2 cellular contexts compared by ENCODE assay signal in the genomic region with DNA sequence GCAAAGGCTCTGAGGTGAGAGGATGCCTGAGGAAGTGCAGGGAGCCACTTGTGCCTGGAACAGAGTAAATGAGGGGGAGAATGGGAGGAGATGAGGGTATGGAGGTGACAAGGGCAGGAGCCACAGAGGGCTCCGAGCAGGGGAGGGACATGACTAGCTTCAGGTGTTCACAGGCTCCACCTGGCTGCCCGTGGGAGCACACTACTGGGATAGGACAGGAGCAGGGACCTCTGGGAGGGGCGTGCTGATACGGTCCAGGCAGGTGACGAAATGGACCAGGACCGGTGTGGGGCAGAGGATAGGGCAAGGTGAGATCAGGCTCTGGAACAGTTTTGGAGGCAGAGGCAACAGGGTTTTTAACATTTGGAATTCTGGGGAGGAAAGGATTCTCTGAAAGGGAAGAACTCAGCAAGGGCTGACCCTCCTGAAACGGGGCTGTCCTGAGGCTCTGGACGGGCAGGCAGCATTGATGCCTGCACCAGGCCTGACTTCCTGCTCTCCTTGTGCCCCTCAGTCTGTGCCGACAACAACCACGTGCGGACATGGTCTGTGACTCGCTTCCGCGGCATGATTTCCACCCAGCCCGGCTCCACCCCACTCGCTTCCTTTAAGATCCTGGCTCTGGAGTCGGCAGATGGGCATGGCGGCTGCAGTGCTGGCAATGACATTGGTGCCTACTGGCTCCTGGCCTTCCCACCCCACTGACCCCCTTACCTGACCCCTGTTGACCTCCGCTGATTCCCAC.
TF ChIP-seq lines count a peak whose summit lies in the region.

No MANE protein-coding gene starts in this region.

TF ChIP-seq in A549, 52 proteins besides CTCF, POLR2A, EP300 and RAD21 (continued from another document):
- TF ChIP-seq, protein P1, sequence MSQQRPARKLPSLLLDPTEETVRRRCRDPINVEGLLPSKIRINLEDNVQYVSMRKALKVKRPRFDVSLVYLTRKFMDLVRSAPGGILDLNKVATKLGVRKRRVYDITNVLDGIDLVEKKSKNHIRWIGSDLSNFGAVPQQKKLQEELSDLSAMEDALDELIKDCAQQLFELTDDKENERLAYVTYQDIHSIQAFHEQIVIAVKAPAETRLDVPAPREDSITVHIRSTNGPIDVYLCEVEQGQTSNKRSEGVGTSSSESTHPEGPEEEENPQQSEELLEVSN (IDR thresholded peaks at IDR 0.05; ENCODE audit: borderline replicate concordance, low read depth), result peak; percentile 85
- TF ChIP-seq HEYL (CRISPR knock-in tag; IDR thresholded peaks at IDR 0.05), result no peak
- TF ChIP-seq, protein P2, sequence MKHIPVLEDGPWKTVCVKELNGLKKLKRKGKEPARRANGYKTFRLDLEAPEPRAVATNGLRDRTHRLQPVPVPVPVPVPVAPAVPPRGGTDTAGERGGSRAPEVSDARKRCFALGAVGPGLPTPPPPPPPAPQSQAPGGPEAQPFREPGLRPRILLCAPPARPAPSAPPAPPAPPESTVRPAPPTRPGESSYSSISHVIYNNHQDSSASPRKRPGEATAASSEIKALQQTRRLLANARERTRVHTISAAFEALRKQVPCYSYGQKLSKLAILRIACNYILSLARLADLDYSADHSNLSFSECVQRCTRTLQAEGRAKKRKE (CRISPR knock-in tag; IDR thresholded peaks at IDR 0.05; ENCODE audit: low read depth), result peak; percentile 88; the same call in 1 of the 2 replicates
- TF ChIP-seq FOXS1 (CRISPR knock-in tag; IDR thresholded peaks at IDR 0.05), result peak; percentile 70; the same call in 1 of the 2 replicates
- no peak for TF ChIP-seq MAZ (IDR thresholded peaks at IDR 0.05; ENCODE audit: borderline replicate concordance, low read depth, low read length)
- TF ChIP-seq ZSCAN20 (CRISPR knock-in tag; IDR thresholded peaks at IDR 0.05), result no peak
- TF ChIP-seq, protein P3, sequence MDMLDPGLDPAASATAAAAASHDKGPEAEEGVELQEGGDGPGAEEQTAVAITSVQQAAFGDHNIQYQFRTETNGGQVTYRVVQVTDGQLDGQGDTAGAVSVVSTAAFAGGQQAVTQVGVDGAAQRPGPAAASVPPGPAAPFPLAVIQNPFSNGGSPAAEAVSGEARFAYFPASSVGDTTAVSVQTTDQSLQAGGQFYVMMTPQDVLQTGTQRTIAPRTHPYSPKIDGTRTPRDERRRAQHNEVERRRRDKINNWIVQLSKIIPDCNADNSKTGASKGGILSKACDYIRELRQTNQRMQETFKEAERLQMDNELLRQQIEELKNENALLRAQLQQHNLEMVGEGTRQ (IDR thresholded peaks at IDR 0.05), result peak; percentile 44
- TF ChIP-seq FOSL2 (IDR thresholded peaks at IDR 0.05), result no peak
- peak; percentile 76 for TF ChIP-seq FOSL2 (CRISPR knock-in tag; IDR thresholded peaks at IDR 0.05)
- TF ChIP-seq HOXB13 (CRISPR knock-in tag; IDR thresholded peaks at IDR 0.05; ENCODE audit: low read depth), result 0 out of 2 replicates have a peak, but pooled peaks have one; percentile 34

TF ChIP-seq in HEK293, 187 proteins besides CTCF, POLR2A, EP300 and RAD21 (continued from another document):
- TF ChIP-seq, protein P4, sequence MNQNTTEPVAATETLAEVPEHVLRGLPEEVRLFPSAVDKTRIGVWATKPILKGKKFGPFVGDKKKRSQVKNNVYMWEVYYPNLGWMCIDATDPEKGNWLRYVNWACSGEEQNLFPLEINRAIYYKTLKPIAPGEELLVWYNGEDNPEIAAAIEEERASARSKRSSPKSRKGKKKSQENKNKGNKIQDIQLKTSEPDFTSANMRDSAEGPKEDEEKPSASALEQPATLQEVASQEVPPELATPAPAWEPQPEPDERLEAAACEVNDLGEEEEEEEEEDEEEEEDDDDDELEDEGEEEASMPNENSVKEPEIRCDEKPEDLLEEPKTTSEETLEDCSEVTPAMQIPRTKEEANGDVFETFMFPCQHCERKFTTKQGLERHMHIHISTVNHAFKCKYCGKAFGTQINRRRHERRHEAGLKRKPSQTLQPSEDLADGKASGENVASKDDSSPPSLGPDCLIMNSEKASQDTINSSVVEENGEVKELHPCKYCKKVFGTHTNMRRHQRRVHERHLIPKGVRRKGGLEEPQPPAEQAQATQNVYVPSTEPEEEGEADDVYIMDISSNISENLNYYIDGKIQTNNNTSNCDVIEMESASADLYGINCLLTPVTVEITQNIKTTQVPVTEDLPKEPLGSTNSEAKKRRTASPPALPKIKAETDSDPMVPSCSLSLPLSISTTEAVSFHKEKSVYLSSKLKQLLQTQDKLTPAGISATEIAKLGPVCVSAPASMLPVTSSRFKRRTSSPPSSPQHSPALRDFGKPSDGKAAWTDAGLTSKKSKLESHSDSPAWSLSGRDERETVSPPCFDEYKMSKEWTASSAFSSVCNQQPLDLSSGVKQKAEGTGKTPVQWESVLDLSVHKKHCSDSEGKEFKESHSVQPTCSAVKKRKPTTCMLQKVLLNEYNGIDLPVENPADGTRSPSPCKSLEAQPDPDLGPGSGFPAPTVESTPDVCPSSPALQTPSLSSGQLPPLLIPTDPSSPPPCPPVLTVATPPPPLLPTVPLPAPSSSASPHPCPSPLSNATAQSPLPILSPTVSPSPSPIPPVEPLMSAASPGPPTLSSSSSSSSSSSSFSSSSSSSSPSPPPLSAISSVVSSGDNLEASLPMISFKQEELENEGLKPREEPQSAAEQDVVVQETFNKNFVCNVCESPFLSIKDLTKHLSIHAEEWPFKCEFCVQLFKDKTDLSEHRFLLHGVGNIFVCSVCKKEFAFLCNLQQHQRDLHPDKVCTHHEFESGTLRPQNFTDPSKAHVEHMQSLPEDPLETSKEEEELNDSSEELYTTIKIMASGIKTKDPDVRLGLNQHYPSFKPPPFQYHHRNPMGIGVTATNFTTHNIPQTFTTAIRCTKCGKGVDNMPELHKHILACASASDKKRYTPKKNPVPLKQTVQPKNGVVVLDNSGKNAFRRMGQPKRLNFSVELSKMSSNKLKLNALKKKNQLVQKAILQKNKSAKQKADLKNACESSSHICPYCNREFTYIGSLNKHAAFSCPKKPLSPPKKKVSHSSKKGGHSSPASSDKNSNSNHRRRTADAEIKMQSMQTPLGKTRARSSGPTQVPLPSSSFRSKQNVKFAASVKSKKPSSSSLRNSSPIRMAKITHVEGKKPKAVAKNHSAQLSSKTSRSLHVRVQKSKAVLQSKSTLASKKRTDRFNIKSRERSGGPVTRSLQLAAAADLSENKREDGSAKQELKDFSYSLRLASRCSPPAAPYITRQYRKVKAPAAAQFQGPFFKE (tag by site-specific recombination; IDR thresholded peaks at IDR 0.05; ENCODE audit: borderline replicate concordance), result no peak
- TF ChIP-seq ZNF677 (tag by site-specific recombination; IDR thresholded peaks at IDR 0.05) (no peak), ZNF354C (tag by site-specific recombination; IDR thresholded peaks at IDR 0.05; ENCODE audit: borderline replicate concordance, low read depth) (no peak)
TF ChIP-seq in HEK293: peak in this region for 0.
